In genomic region chr2:180653481-180653880, GRCh38 we compare ENCODE assay signal across 16 cellular contexts.
A peak's percentile ranks its signal among the peaks of the same experiment; 100 is the strongest.
DNase-seq lines count a peak whose midpoint lies in the region.
"Had no signal": no experiment of that assay in that cellular context is flagged by ENCODE, and none has a peak within 500 bp of the region (broad histone marks: within the 10 kb centered on the region; RNA-seq: fewer than 3 reads in every experiment).

No MANE protein-coding gene starts in this region.

- 0 out of 2 replicates have a peak, but pooled peaks cover 3% of the 10 kb centered on the region for H3K4me1 ChIP-seq in SJCRH30
- H3K4me1 ChIP-seq: Caco-2 had no signal

- no peaks in the 10 kb centered on the region for H3K9me3 ChIP-seq in SJCRH30 (replicated peaks)
- H3K9me3 ChIP-seq: A549, Caco-2 had no signal

- no peaks in the 10 kb centered on the region for H3K36me3 ChIP-seq in SJCRH30

- peak; percentile 18 for DNase-seq in NCI-H1105 treated with DMSO at 0.1 percent for 48 hours (lab: John Stamatoyannopoulos, UW)
- DNase-seq in NCI-H1105 (lab: John Stamatoyannopoulos, UW) = no peak
- peak; percentile 42 to 77 for DNase-seq in NCI-H524 (lab: John Stamatoyannopoulos, UW)
- DNase-seq in NCI-H524 treated with DMSO at 0.1 percent for 48 hours (lab: John Stamatoyannopoulos, UW) = no peak
- DNase-seq in NCI-H82 treated with DMSO at 0.1 percent for 48 hours (lab: John Stamatoyannopoulos, UW; ENCODE audit: unreplicated experiment) = peak; percentile 62
- DNase-seq in kidney glomerular epithelial cell (lab: John Stamatoyannopoulos, UW) = no peak
- no peak for DNase-seq in SJCRH30
- DNase-seq: Caco-2; CD4-positive, alpha-beta T cell; GF-D8; HCEC 1CT had no signal

- H3K4me3 ChIP-seq in SJCRH30 = no peak overlapping the region
- H3K4me3 ChIP-seq: A549, GM23338 had no signal

- no peaks in the 10 kb centered on the region for H3K27me3 ChIP-seq in SJCRH30

- H3K27ac ChIP-seq in SJCRH30 = no peak overlapping the region
- H3K27ac ChIP-seq: 22Rv1, A549, C4-2B, HL-60 had no signal

Comparison
In these comparisons a context has a peak if more than half of its experiments do, and no peak if none do; other contexts are left out.
1. DNase-seq: peak in NCI-H1105 treated with DMSO at 0.1 percent for 48 hours (single experiment), NCI-H524 (2 of 2) and NCI-H82 treated with DMSO at 0.1 percent for 48 hours (single experiment); none in NCI-H1105 (single experiment), NCI-H524 treated with DMSO at 0.1 percent for 48 hours (single experiment), kidney glomerular epithelial cell (single experiment) and SJCRH30 (0 of 2).